In the genomic region with DNA sequence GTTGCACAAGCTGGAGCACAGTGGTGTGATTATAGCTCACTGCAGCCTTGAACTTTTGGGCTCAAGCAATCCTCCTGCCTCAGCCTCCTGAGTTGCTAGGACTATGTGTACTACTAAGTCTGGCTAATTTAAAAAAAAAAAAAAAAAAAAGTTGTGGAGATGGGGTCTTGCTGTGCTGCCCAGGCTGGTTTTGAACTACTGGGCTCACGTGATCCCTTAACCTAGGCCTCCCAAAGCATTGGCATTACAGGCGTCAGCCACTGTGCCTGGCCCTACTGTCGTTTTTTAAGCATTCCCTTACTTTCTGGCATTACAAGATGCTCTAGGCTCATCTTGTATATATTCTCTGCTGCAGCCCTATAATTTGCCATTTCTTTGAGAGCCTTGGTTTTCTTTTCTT, we compare ENCODE assay signal across 26 cellular contexts.
"Had no signal": no experiment of that assay in that cellular context is flagged by ENCODE, and none has a peak within 500 bp of the region (broad histone marks: within the 10 kb centered on the region; RNA-seq: fewer than 3 reads in every experiment).

No MANE protein-coding gene starts in this region.

- H3K9me3 ChIP-seq: adrenal gland, body of pancreas, breast epithelium, Peyer's patch, SJSA1, SK-N-SH had no signal

- DNase-seq: activated CD4-positive, alpha-beta T cell treated with anti-CD3 and anti-CD28 coated beads, Interleukin-2, amount 10 ng/mL, durations not matched to agents 24 days and 14 days; activated CD4-positive, alpha-beta T cell treated with anti-CD3 and anti-CD28 coated beads, Interleukin-2, amount 50 U/mL, for 48 hours; activated CD8-positive, alpha-beta T cell treated with anti-CD3 and anti-CD28 coated beads, Interleukin-2, amount 10 ng/mL, durations not matched to agents 7 days and 5 days; activated gamma-delta T cell treated with Interleukin-2 at 50 U/mL for 16 hours; activated naive CD4-positive, alpha-beta T cell treated with anti-CD3 and anti-CD28 coated beads for 36 hours; activated T-cell treated with anti-CD3 and anti-CD28 coated beads, Interleukin-2, amount 50 U/mL, for 24 hours; adrenal gland; body of pancreas; NCI-H1048; NCI-H1105 treated with DMSO at 0.1 percent for 48 hours; NCI-H1436; NCI-H1694; NCI-H2029; NCI-H2171; NCI-H510A treated with DMSO at 0.1 percent for 48 hours; NK-92 treated with Interleukin-12 subunit alpha and Interleukin-12 subunit beta, amount 100 ng/mL, for 24 hours; PC-3; Peyer's patch; RPMI8226; SHP77 treated with DMSO at 0.1 percent for 48 hours; SK-N-SH had no signal

- H3K27me3 ChIP-seq: adrenal gland, body of pancreas, breast epithelium, Peyer's patch, SJSA1 had no signal

- H3K27ac Mint-ChIP-seq: activated CD8-positive, alpha-beta T cell treated with anti-CD3 and anti-CD28 coated beads, Interleukin-2, amount 10 ng/mL, durations not matched to agents 7 days and 5 days; activated naive CD4-positive, alpha-beta T cell treated with anti-CD3 and anti-CD28 coated beads for 36 hours; activated naive CD4-positive, alpha-beta T cell treated with anti-CD3 and anti-CD28 coated beads, Interleukin-2, amount 50 U/mL, for 72 hours; T-helper 1 cell treated with Interleukin-12 subunit alpha and Interleukin-12 subunit beta and Interleukin-4 antibody, amounts not matched to agents 30 μg/mL and 1 μg/mL, for 36 hours; T-helper 2 cell treated with Interferon-gamma antibody and Interleukin-4, amounts not matched to agents 5 μg/mL and 100 μg/mL, for 36 hours had no signal

- H3K4me1 ChIP-seq: body of pancreas, breast epithelium, Peyer's patch had no signal

- H3K36me3 ChIP-seq: breast epithelium had no signal

- H3K9me2 ChIP-seq: SK-N-SH had no signal

- H3K27me3 Mint-ChIP-seq: activated CD4-positive, alpha-beta T cell treated with anti-CD3 and anti-CD28 coated beads, Interleukin-2, amount 10 ng/mL, durations not matched to agents 24 days and 14 days; activated T-cell treated with anti-CD3 and anti-CD28 coated beads, Interleukin-2, amount 50 U/mL, for 24 hours had no signal

- H3K27ac ChIP-seq: adrenal gland, body of pancreas, breast epithelium, Peyer's patch had no signal

- H3K9me3 Mint-ChIP-seq: activated CD4-positive, alpha-beta T cell treated with anti-CD3 and anti-CD28 coated beads, Interleukin-2, amount 10 ng/mL, durations not matched to agents 24 days and 14 days; activated naive CD4-positive, alpha-beta T cell treated with anti-CD3 and anti-CD28 coated beads for 36 hours; activated naive CD4-positive, alpha-beta T cell treated with anti-CD3 and anti-CD28 coated beads, Interleukin-2, amount 50 U/mL, for 72 hours; activated T-cell treated with anti-CD3 and anti-CD28 coated beads, Interleukin-2, amount 50 U/mL, for 24 hours; T-helper 1 cell treated with Interleukin-12 subunit alpha and Interleukin-12 subunit beta and Interleukin-4 antibody, amounts not matched to agents 30 μg/mL and 1 μg/mL, for 36 hours; T-helper 2 cell treated with Interferon-gamma antibody and Interleukin-4, amounts not matched to agents 5 μg/mL and 100 μg/mL, for 36 hours had no signal

- H3K4me3 Mint-ChIP-seq: activated CD4-positive, alpha-beta T cell treated with anti-CD3 and anti-CD28 coated beads, Interleukin-2, amount 10 ng/mL, durations not matched to agents 24 days and 14 days; activated CD8-positive, alpha-beta T cell treated with anti-CD3 and anti-CD28 coated beads, Interleukin-2, amount 10 ng/mL, durations not matched to agents 7 days and 5 days; activated naive CD4-positive, alpha-beta T cell treated with anti-CD3 and anti-CD28 coated beads for 36 hours; activated T-cell treated with anti-CD3 and anti-CD28 coated beads, Interleukin-2, amount 50 U/mL, for 24 hours; T-helper 1 cell treated with Interleukin-12 subunit alpha and Interleukin-12 subunit beta and Interleukin-4 antibody, amounts not matched to agents 30 μg/mL and 1 μg/mL, for 36 hours; T-helper 2 cell treated with Interferon-gamma antibody and Interleukin-4, amounts not matched to agents 5 μg/mL and 100 μg/mL, for 36 hours had no signal

- H3K4me3 ChIP-seq: adrenal gland, body of pancreas, breast epithelium, Peyer's patch, SJSA1 had no signal

- H3K9ac ChIP-seq: SK-N-SH had no signal

- ATAC-seq: activated CD8-positive, alpha-beta T cell treated with anti-CD3 and anti-CD28 coated beads, Interleukin-2, amount 10 ng/mL, durations not matched to agents 7 days and 5 days; body of pancreas had no signal

- H3K4me2 ChIP-seq: SK-N-SH had no signal
